Comparison of ENCODE assay signal across 18 cellular contexts in the genomic region with DNA sequence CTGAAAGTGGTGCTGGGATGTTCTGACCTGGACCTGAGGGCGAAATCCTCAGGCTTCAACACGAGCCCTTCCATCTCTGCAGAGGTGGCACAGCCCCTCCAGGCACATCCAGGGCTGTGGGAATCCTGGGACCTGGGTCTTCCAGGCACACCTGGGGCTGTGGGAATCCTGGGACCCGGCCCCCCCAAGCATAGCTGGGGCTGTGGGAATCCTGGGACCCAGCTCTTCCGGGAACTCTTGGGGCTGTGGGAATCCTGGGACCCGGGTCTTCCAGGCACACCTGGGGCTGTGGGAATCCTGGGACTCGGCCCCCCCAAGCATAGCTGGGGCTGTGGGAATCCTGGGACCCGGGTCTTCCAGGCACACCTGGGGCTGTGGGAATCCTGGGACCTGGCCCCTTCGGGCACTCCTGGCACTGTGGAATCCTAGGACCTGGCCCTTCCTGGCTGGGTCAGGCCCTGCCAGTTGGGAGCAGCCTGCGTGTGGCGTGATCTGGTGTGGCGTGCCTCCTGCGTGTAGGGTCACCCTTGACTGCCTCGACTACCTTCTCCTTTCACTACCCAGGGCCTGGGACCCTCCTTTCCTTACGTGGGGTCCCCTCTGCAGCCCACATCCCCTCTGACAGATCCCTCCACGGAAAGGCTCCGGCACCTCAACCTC.
DNase-seq lines count a peak whose midpoint lies in the region; ATAC-seq and TF ChIP-seq lines count a peak whose summit lies in the region.
"Had no signal": no experiment of that assay in that cellular context is flagged by ENCODE, and none has a peak within 500 bp of the region (broad histone marks: within the 10 kb centered on the region; RNA-seq: fewer than 3 reads in every experiment).

No MANE protein-coding gene starts in this region.

- ATAC-seq in WTC11, result no peak
- no peak for ATAC-seq in stimulated activated naive B cell treated with anti-CD40 and anti-IgM and Interleukin-4, amounts not matched to agents 10 μg/mL and 1 μg/mL and 100 μg/mL, for 72 hours (replicated peaks)
- ATAC-seq: PC-3 had no signal

- no peaks in the 10 kb centered on the region for H3K9me3 ChIP-seq in neural progenitor cell (ENCODE audit: low read depth)

- H3K27me3 Mint-ChIP-seq in WTC11 (ENCODE audit: low read depth) (no peaks in the 10 kb centered on the region; the same call in 1 of the 2 replicates), neural progenitor cell (ENCODE audit: insufficient read depth, low read depth) (peaks cover 4% of the 10 kb centered on the region)
- H3K27me3 Mint-ChIP-seq in stimulated activated naive B cell treated with anti-CD40 and anti-IgM and Interleukin-4, amounts not matched to agents 10 μg/mL and 1 μg/mL and 100 μg/mL, for 72 hours, result peaks cover 5 to 14% of the 10 kb centered on the region in 2 donors

- CTCF ChIA-PET in WTC11 (lab: Charles Lee), result interaction anchor here (0.7 to 3.7 kb wide), 8 partner anchors 8 to 189 kb away, joined by 3 to 17 read pairs (median 7); no protein-coding TSS in a partner anchor

- no peak overlapping the region for H3K9ac ChIP-seq in neural progenitor cell

- no peak overlapping the region for H2AFZ ChIP-seq in neural progenitor cell (replicated peaks)

- DNase-seq in WTC11 (ENCODE audit: low spot score) (peak; percentile 3), dorsolateral prefrontal cortex (peak in 5 of 10 donors; percentile 16 to 40 (median 38)), neural progenitor cell (ENCODE audit: low spot score) (no peak), activated gamma-delta T cell treated with Interleukin-2 at 50 U/mL for 16 hours (no peak), NCI-H2196 treated with DMSO at 0.1 percent for 48 hours (lab: John Stamatoyannopoulos, UW; ENCODE audit: unreplicated experiment) (no peak)
- no peak for DNase-seq in stimulated activated naive B cell treated with anti-CD40 and anti-IgM and Interleukin-4, amounts not matched to agents 10 μg/mL and 1 μg/mL and 100 μg/mL, for 72 hours
- DNase-seq: ACHN, DMS79 treated with DMSO at 0.1 percent for 48 hours, HFFc6, NCI-H1105, NCI-H1694, NCI-H2107, NCI-H345, NCI-H524 treated with DMSO at 0.1 percent for 48 hours, PC-3, SIG-M5 had no signal

- H3K27ac Mint-ChIP-seq in WTC11, result no peak overlapping the region
- H3K27ac Mint-ChIP-seq in neural progenitor cell, result peak overlapping the region; percentile 8
- H3K27ac Mint-ChIP-seq in stimulated activated naive B cell treated with anti-CD40 and anti-IgM and Interleukin-4, amounts not matched to agents 10 μg/mL and 1 μg/mL and 100 μg/mL, for 72 hours, result no peak overlapping the region
- H3K27ac Mint-ChIP-seq: HFFc6 had no signal

- H3K36me3 Mint-ChIP-seq in WTC11 (no peaks in the 10 kb centered on the region), neural progenitor cell (no peaks in the 10 kb centered on the region)
- H3K36me3 Mint-ChIP-seq in stimulated activated naive B cell treated with anti-CD40 and anti-IgM and Interleukin-4, amounts not matched to agents 10 μg/mL and 1 μg/mL and 100 μg/mL, for 72 hours, result no peaks in the 10 kb centered on the region

- H3K4me1 ChIP-seq in neural progenitor cell, result peaks cover 4% of the 10 kb centered on the region

- intact Hi-C loops in dorsolateral prefrontal cortex (cut with DNase I), result loop anchor here in 1 of 2 donors (5.0 kb wide), 1 partner anchor 112 kb away; no protein-coding TSS in a partner anchor

- POLR2A ChIA-PET in WTC11 (lab: Charles Lee), result interaction anchor here (1.3 kb wide), 1 partner anchor 16 kb away, joined by 10 read pairs; no protein-coding TSS in a partner anchor

- TF ChIP-seq CTCF in WTC11 (IDR thresholded peaks at IDR 0.05) (no peak), dorsolateral prefrontal cortex (IDR thresholded peaks at IDR 0.05 in 54 of 56, conservative IDR thresholded peaks at IDR 0.05 in 2 of 56; ENCODE audit: low read depth in 1 of 56, partially characterized antibody in 56 of 56) (no peak), neural progenitor cell (IDR thresholded peaks at IDR 0.05) (no peak)

- H3K27ac ChIP-seq in dorsolateral prefrontal cortex (peak overlapping the region in 56 of 59 donors; percentile 9 to 100 (median 81)), neural progenitor cell (no peak overlapping the region), temporal lobe (ENCODE audit: low read depth, low read length) (peak overlapping the region; percentile 85)
- H3K27ac ChIP-seq: RWPE1 had no signal

- peaks cover 11% of the 10 kb centered on the region for H3K4me1 Mint-ChIP-seq in WTC11
- H3K4me1 Mint-ChIP-seq in neural progenitor cell, result peaks cover 22% of the 10 kb centered on the region
- no peaks in the 10 kb centered on the region for H3K4me1 Mint-ChIP-seq in stimulated activated naive B cell treated with anti-CD40 and anti-IgM and Interleukin-4, amounts not matched to agents 10 μg/mL and 1 μg/mL and 100 μg/mL, for 72 hours

- H4K20me1 ChIP-seq in neural progenitor cell (ENCODE audit: low read depth), result no peaks in the 10 kb centered on the region

- no peak overlapping the region for H3K4me3 Mint-ChIP-seq in WTC11
- H3K4me3 Mint-ChIP-seq in neural progenitor cell, result no peak overlapping the region
- H3K4me3 Mint-ChIP-seq in stimulated activated naive B cell treated with anti-CD40 and anti-IgM and Interleukin-4, amounts not matched to agents 10 μg/mL and 1 μg/mL and 100 μg/mL, for 72 hours, result no peak overlapping the region
- H3K4me3 Mint-ChIP-seq: HFFc6 had no signal

- no peaks in the 10 kb centered on the region for H3K79me2 ChIP-seq in neural progenitor cell (ENCODE audit: low read depth)

- H3F3A ChIP-seq in neural progenitor cell (ENCODE audit: low read depth), result no peaks in the 10 kb centered on the region

- no peaks in the 10 kb centered on the region for H3K36me3 ChIP-seq in neural progenitor cell

- H3K4me3 ChIP-seq in dorsolateral prefrontal cortex, result no peak overlapping the region
- H3K4me3 ChIP-seq in neural progenitor cell, result no peak overlapping the region

- no peaks in the 10 kb centered on the region for H3K27me3 ChIP-seq in dorsolateral prefrontal cortex
- H3K27me3 ChIP-seq in neural progenitor cell, result no peaks in the 10 kb centered on the region

- no peaks in the 10 kb centered on the region for H3K9me3 Mint-ChIP-seq in WTC11
- H3K9me3 Mint-ChIP-seq in neural progenitor cell, result peaks cover 2% of the 10 kb centered on the region
- H3K9me3 Mint-ChIP-seq in stimulated activated naive B cell treated with anti-CD40 and anti-IgM and Interleukin-4, amounts not matched to agents 10 μg/mL and 1 μg/mL and 100 μg/mL, for 72 hours, result no peaks in the 10 kb centered on the region

- H3K4me2 ChIP-seq in neural progenitor cell, result no peak overlapping the region

TF ChIP-seq in WTC11, 78 proteins besides CTCF, POLR2A, EP300 and RAD21 (continues in another document):
- TF ChIP-seq GTF2I (CRISPR knock-in tag; conservative IDR thresholded peaks at IDR 0.05), result no peak
- no peak for TF ChIP-seq RORB (CRISPR knock-in tag; IDR thresholded peaks at IDR 0.05)
- no peak for TF ChIP-seq RELA (CRISPR knock-in tag; IDR thresholded peaks at IDR 0.05; ENCODE audit: borderline replicate concordance)
- no peak for TF ChIP-seq NR2C2 (CRISPR knock-in tag; IDR thresholded peaks at IDR 0.05)
- no peak for TF ChIP-seq OVOL2 (CRISPR knock-in tag; IDR thresholded peaks at IDR 0.05; ENCODE audit: borderline replicate concordance)
- no peak for TF ChIP-seq TP53 (CRISPR knock-in tag; IDR thresholded peaks at IDR 0.05)
- no peak for TF ChIP-seq ZNF219 (CRISPR knock-in tag; IDR thresholded peaks at IDR 0.05; ENCODE audit: borderline replicate concordance)
- TF ChIP-seq, protein P1, sequence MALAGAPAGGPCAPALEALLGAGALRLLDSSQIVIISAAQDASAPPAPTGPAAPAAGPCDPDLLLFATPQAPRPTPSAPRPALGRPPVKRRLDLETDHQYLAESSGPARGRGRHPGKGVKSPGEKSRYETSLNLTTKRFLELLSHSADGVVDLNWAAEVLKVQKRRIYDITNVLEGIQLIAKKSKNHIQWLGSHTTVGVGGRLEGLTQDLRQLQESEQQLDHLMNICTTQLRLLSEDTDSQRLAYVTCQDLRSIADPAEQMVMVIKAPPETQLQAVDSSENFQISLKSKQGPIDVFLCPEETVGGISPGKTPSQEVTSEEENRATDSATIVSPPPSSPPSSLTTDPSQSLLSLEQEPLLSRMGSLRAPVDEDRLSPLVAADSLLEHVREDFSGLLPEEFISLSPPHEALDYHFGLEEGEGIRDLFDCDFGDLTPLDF (CRISPR knock-in tag; IDR thresholded peaks at IDR 0.05), result no peak
- no peak for TF ChIP-seq PRRX2 (CRISPR knock-in tag; IDR thresholded peaks at IDR 0.05)
- TF ChIP-seq, protein P2, sequence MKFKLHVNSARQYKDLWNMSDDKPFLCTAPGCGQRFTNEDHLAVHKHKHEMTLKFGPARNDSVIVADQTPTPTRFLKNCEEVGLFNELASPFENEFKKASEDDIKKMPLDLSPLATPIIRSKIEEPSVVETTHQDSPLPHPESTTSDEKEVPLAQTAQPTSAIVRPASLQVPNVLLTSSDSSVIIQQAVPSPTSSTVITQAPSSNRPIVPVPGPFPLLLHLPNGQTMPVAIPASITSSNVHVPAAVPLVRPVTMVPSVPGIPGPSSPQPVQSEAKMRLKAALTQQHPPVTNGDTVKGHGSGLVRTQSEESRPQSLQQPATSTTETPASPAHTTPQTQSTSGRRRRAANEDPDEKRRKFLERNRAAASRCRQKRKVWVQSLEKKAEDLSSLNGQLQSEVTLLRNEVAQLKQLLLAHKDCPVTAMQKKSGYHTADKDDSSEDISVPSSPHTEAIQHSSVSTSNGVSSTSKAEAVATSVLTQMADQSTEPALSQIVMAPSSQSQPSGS (CRISPR knock-in tag; IDR thresholded peaks at IDR 0.05; ENCODE audit: borderline replicate concordance, low read depth), result no peak
- TF ChIP-seq SP1 (CRISPR knock-in tag; conservative IDR thresholded peaks at IDR 0.05), result no peak
- TF ChIP-seq JAZF1 (CRISPR knock-in tag; IDR thresholded peaks at IDR 0.05), result no peak
- TF ChIP-seq, protein P3, sequence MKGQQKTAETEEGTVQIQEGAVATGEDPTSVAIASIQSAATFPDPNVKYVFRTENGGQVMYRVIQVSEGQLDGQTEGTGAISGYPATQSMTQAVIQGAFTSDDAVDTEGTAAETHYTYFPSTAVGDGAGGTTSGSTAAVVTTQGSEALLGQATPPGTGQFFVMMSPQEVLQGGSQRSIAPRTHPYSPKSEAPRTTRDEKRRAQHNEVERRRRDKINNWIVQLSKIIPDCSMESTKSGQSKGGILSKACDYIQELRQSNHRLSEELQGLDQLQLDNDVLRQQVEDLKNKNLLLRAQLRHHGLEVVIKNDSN (CRISPR knock-in tag; IDR thresholded peaks at IDR 0.05), result no peak
- TF ChIP-seq, protein P4, sequence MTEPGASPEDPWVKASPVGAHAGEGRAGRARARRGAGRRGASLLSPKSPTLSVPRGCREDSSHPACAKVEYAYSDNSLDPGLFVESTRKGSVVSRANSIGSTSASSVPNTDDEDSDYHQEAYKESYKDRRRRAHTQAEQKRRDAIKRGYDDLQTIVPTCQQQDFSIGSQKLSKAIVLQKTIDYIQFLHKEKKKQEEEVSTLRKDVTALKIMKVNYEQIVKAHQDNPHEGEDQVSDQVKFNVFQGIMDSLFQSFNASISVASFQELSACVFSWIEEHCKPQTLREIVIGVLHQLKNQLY (CRISPR knock-in tag; IDR thresholded peaks at IDR 0.05), result no peak
- no peak for TF ChIP-seq SOX15 (CRISPR knock-in tag; IDR thresholded peaks at IDR 0.05)
- TF ChIP-seq SMAD4 (CRISPR knock-in tag; IDR thresholded peaks at IDR 0.05), result no peak
